Comparison of ENCODE assay signal across 18 cellular contexts in the genomic region with DNA sequence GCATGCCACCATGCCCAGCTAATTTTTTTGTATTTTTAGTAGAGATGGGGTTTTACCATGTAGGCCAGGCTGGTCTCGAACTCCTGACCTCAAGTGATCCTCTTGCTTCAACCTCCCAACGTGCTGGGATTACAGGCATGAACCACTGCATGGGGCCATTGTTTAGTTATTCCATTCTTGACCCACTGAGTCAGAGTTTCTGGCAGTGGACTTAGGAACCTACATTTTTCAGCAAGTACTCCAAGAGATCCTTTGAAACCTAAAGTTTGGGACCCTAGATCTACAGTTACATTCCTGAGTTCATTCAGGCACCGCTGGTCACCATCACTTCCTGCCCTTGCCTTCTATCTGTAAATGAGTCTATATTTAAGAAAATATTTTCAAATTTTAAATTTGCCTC. TPM values are rescaled to one million over a fixed set of nuclear protein-coding genes. Genes with fewer than 3 reads are reported as not detected.
DNase-seq lines count a peak whose midpoint lies in the region; ATAC-seq lines count a peak whose summit lies in the region.
"Had no signal": no experiment of that assay in that cellular context is flagged by ENCODE, and none has a peak within 500 bp of the region (broad histone marks: within the 10 kb centered on the region; RNA-seq: fewer than 3 reads in every experiment).

No MANE protein-coding gene starts in this region.

- peaks cover 44% of the 10 kb centered on the region for H3K4me1 Mint-ChIP-seq in stimulated activated naive CD8-positive, alpha-beta T cell treated with anti-CD3 and anti-CD28 coated beads, Interleukin-15, Interleukin-2, amounts not matched to agents 100 ng/mL and 50 ng/mL, for 24 hours (ENCODE audit: low read depth)
- H3K4me1 Mint-ChIP-seq in stimulated activated naive CD8-positive, alpha-beta T cell treated with anti-CD3 and anti-CD28 coated beads, Interleukin-15, amount 100 ng/mL, for 72 hours = peaks cover 40% of the 10 kb centered on the region
- H3K4me1 Mint-ChIP-seq in activated naive CD8-positive, alpha-beta T cell treated with anti-CD3 and anti-CD28 coated beads, Interleukin-2, amount 10 ng/mL, durations not matched to agents 7 days and 5 days = peaks cover 38% of the 10 kb centered on the region
- peaks cover 41% of the 10 kb centered on the region for H3K4me1 Mint-ChIP-seq in activated CD4-positive, alpha-beta memory T cell treated with anti-CD3 and anti-CD28 coated beads, Interleukin-2, amount 10 ng/mL, durations not matched to agents 7 days and 5 days

- POLR2A ChIA-PET in activated naive CD8-positive, alpha-beta T cell treated with anti-CD3 and anti-CD28 coated beads, Interleukin-2, amount 10 ng/mL, durations not matched to agents 7 days and 5 days (lab: Charles Lee) = interaction anchor here (1.2 to 10.3 kb wide), 5 partner anchors 11 to 68 kb away, joined by 4 to 214 read pairs (median 46); no protein-coding TSS in a partner anchor
- POLR2A ChIA-PET in activated CD4-positive, alpha-beta memory T cell treated with anti-CD3 and anti-CD28 coated beads, Interleukin-2, amount 10 ng/mL, durations not matched to agents 7 days and 5 days (lab: Charles Lee) = interaction anchor here (2.9 to 7.2 kb wide), 4 partner anchors 11 to 69 kb away, joined by 19 to 149 read pairs (median 42); no protein-coding TSS in a partner anchor

- no peak for ATAC-seq in stimulated activated naive CD8-positive, alpha-beta T cell treated with anti-CD3 and anti-CD28 coated beads, Interleukin-15, amount 100 ng/mL, for 72 hours
- no peak for ATAC-seq in activated naive CD8-positive, alpha-beta T cell treated with anti-CD3 and anti-CD28 coated beads, Interleukin-2, amount 10 ng/mL, durations not matched to agents 7 days and 5 days (ENCODE audit: low read depth)
- no peak for ATAC-seq in HG03280 (IDR thresholded peaks at IDR 0.05; ENCODE audit: unreplicated experiment)
- ATAC-seq: K562 had no signal

- CTCF ChIA-PET in activated CD4-positive, alpha-beta memory T cell treated with anti-CD3 and anti-CD28 coated beads, Interleukin-2, amount 10 ng/mL, durations not matched to agents 7 days and 5 days (lab: Charles Lee) = interaction anchor here (6.2 kb wide), 1 partner anchor 71 kb away, joined by 72 read pairs; no protein-coding TSS in a partner anchor

- no peaks in the 10 kb centered on the region for H3K9me3 Mint-ChIP-seq in stimulated activated naive CD8-positive, alpha-beta T cell treated with anti-CD3 and anti-CD28 coated beads, Interleukin-15, Interleukin-2, amounts not matched to agents 100 ng/mL and 50 ng/mL, for 24 hours
- H3K9me3 Mint-ChIP-seq in stimulated activated naive CD8-positive, alpha-beta T cell treated with anti-CD3 and anti-CD28 coated beads, Interleukin-15, amount 100 ng/mL, for 72 hours = no peaks in the 10 kb centered on the region
- H3K9me3 Mint-ChIP-seq in activated naive CD8-positive, alpha-beta T cell treated with anti-CD3 and anti-CD28 coated beads, Interleukin-2, amount 10 ng/mL, durations not matched to agents 7 days and 5 days = peaks cover 2% of the 10 kb centered on the region
- H3K9me3 Mint-ChIP-seq in activated CD4-positive, alpha-beta memory T cell treated with anti-CD3 and anti-CD28 coated beads, Interleukin-2, amount 10 ng/mL, durations not matched to agents 7 days and 5 days = no peaks in the 10 kb centered on the region
- H3K9me3 Mint-ChIP-seq: neural progenitor cell had no signal

- H3K27me3 Mint-ChIP-seq in stimulated activated naive CD8-positive, alpha-beta T cell treated with anti-CD3 and anti-CD28 coated beads, Interleukin-15, Interleukin-2, amounts not matched to agents 100 ng/mL and 50 ng/mL, for 24 hours = no peaks in the 10 kb centered on the region
- no peaks in the 10 kb centered on the region for H3K27me3 Mint-ChIP-seq in stimulated activated naive CD8-positive, alpha-beta T cell treated with anti-CD3 and anti-CD28 coated beads, Interleukin-15, amount 100 ng/mL, for 72 hours
- H3K27me3 Mint-ChIP-seq in activated naive CD8-positive, alpha-beta T cell treated with anti-CD3 and anti-CD28 coated beads, Interleukin-2, amount 10 ng/mL, durations not matched to agents 7 days and 5 days = no peaks in the 10 kb centered on the region
- no peaks in the 10 kb centered on the region for H3K27me3 Mint-ChIP-seq in activated CD4-positive, alpha-beta memory T cell treated with anti-CD3 and anti-CD28 coated beads, Interleukin-2, amount 10 ng/mL, durations not matched to agents 7 days and 5 days

- peaks cover 23% of the 10 kb centered on the region for H3K36me3 Mint-ChIP-seq in stimulated activated naive CD8-positive, alpha-beta T cell treated with anti-CD3 and anti-CD28 coated beads, Interleukin-15, Interleukin-2, amounts not matched to agents 100 ng/mL and 50 ng/mL, for 24 hours (ENCODE audit: low read depth)
- peaks cover 39% of the 10 kb centered on the region for H3K36me3 Mint-ChIP-seq in activated naive CD8-positive, alpha-beta T cell treated with anti-CD3 and anti-CD28 coated beads, Interleukin-2, amount 10 ng/mL, durations not matched to agents 7 days and 5 days
- peaks cover 41% of the 10 kb centered on the region for H3K36me3 Mint-ChIP-seq in activated CD4-positive, alpha-beta memory T cell treated with anti-CD3 and anti-CD28 coated beads, Interleukin-2, amount 10 ng/mL, durations not matched to agents 7 days and 5 days (ENCODE audit: low read depth)
- H3K36me3 Mint-ChIP-seq: neural progenitor cell had no signal

- peak overlapping the region; percentile 97 for H3K27ac Mint-ChIP-seq in stimulated activated naive CD8-positive, alpha-beta T cell treated with anti-CD3 and anti-CD28 coated beads, Interleukin-15, Interleukin-2, amounts not matched to agents 100 ng/mL and 50 ng/mL, for 24 hours
- no peak overlapping the region for H3K27ac Mint-ChIP-seq in stimulated activated naive CD8-positive, alpha-beta T cell treated with anti-CD3 and anti-CD28 coated beads, Interleukin-15, amount 100 ng/mL, for 72 hours
- peak overlapping the region; percentile 94 for H3K27ac Mint-ChIP-seq in activated naive CD8-positive, alpha-beta T cell treated with anti-CD3 and anti-CD28 coated beads, Interleukin-2, amount 10 ng/mL, durations not matched to agents 7 days and 5 days
- no peak overlapping the region for H3K27ac Mint-ChIP-seq in activated CD4-positive, alpha-beta memory T cell treated with anti-CD3 and anti-CD28 coated beads, Interleukin-2, amount 10 ng/mL, durations not matched to agents 7 days and 5 days
- H3K27ac Mint-ChIP-seq: neural progenitor cell had no signal

- no peak overlapping the region for H3K4me3 Mint-ChIP-seq in stimulated activated naive CD8-positive, alpha-beta T cell treated with anti-CD3 and anti-CD28 coated beads, Interleukin-15, Interleukin-2, amounts not matched to agents 100 ng/mL and 50 ng/mL, for 24 hours
- peak overlapping the region in 1 of 2 donors; percentile 91 for H3K4me3 Mint-ChIP-seq in stimulated activated naive CD8-positive, alpha-beta T cell treated with anti-CD3 and anti-CD28 coated beads, Interleukin-15, amount 100 ng/mL, for 72 hours
- peak overlapping the region; percentile 99 for H3K4me3 Mint-ChIP-seq in activated naive CD8-positive, alpha-beta T cell treated with anti-CD3 and anti-CD28 coated beads, Interleukin-2, amount 10 ng/mL, durations not matched to agents 7 days and 5 days
- H3K4me3 Mint-ChIP-seq in activated CD4-positive, alpha-beta memory T cell treated with anti-CD3 and anti-CD28 coated beads, Interleukin-2, amount 10 ng/mL, durations not matched to agents 7 days and 5 days = no peak overlapping the region
- H3K4me3 Mint-ChIP-seq: neural progenitor cell had no signal

- DNase-seq in stimulated activated naive CD8-positive, alpha-beta T cell treated with anti-CD3 and anti-CD28 coated beads, Interleukin-15, amount 100 ng/mL, for 72 hours = no peak
- DNase-seq in activated naive CD8-positive, alpha-beta T cell treated with anti-CD3 and anti-CD28 coated beads, Interleukin-2, amount 10 ng/mL, durations not matched to agents 7 days and 5 days = no peak
- peak; percentile 83 for DNase-seq in iris pigment epithelial cell (ENCODE audit: low read depth)
- DNase-seq in NCI-H2107 (lab: John Stamatoyannopoulos, UW) = no peak
- no peak for DNase-seq in activated CD4-positive, alpha-beta memory T cell treated with anti-CD3 and anti-CD28 coated beads, Interleukin-2, amount 10 ng/mL, durations not matched to agents 7 days and 5 days
- no peak for DNase-seq in KG1 (lab: John Stamatoyannopoulos, UW)
- DNase-seq: activated CD8-positive, alpha-beta memory T cell treated with anti-CD3 and anti-CD28 coated beads, Interleukin-2, amount 50 U/mL, for 48 hours; esophagus squamous epithelium; GOT3; mesenchymal stem cell; NCI-H1436 treated with DMSO at 0.1 percent for 48 hours; NCI-H446 treated with DMSO at 0.1 percent for 48 hours; sigmoid colon; stimulated activated CD4-positive, alpha-beta T cell treated with anti-CD3 and anti-CD28 coated beads, Interleukin-4, amount 100 ng/mL, for 4 hours had no signal

RNA-seq across cellular contexts. Expression of gene TNFSF10, which starts 1.4 kb away (rescaled TPM):
- total RNA-seq in activated naive CD8-positive, alpha-beta T cell treated with anti-CD3 and anti-CD28 coated beads, Interleukin-2, amount 10 ng/mL, durations not matched to agents 7 days and 5 days = 100 to 1,000 TPM; 151 to 159 TPM
- 100 to 1,000 TPM; 118 to 119 TPM for total RNA-seq in activated CD4-positive, alpha-beta memory T cell treated with anti-CD3 and anti-CD28 coated beads, Interleukin-2, amount 10 ng/mL, durations not matched to agents 7 days and 5 days

Comparison
In these comparisons a context has a peak if more than half of its experiments do, and no peak if none do; other contexts are left out.
1. H3K27ac Mint-ChIP-seq: peak in stimulated activated naive CD8-positive, alpha-beta T cell treated with anti-CD3 and anti-CD28 coated beads, Interleukin-15, Interleukin-2, amounts not matched to agents 100 ng/mL and 50 ng/mL, for 24 hours (single experiment) and activated naive CD8-positive, alpha-beta T cell treated with anti-CD3 and anti-CD28 coated beads, Interleukin-2, amount 10 ng/mL, durations not matched to agents 7 days and 5 days (single experiment); none in stimulated activated naive CD8-positive, alpha-beta T cell treated with anti-CD3 and anti-CD28 coated beads, Interleukin-15, amount 100 ng/mL, for 72 hours (0 of 2) and activated CD4-positive, alpha-beta memory T cell treated with anti-CD3 and anti-CD28 coated beads, Interleukin-2, amount 10 ng/mL, durations not matched to agents 7 days and 5 days (single experiment).